ENCODE assay signal across 11 cellular contexts in genomic region chr16:23734341-23734893, GRCh38. TPM values are rescaled to one million over a fixed set of nuclear protein-coding genes. Genes with fewer than 3 reads are reported as not detected.
"Had no signal": no experiment of that assay in that cellular context is flagged by ENCODE, and none has a peak within 500 bp of the region (broad histone marks: within the 10 kb centered on the region; RNA-seq: fewer than 3 reads in every experiment).

No MANE protein-coding gene starts in this region.

RNA-seq across cellular contexts. Expression of gene CHP2, which starts 20.4 kb away (rescaled TPM):
- total RNA-seq: activated CD4-positive, alpha-beta T cell treated with anti-CD3 and anti-CD28 coated beads for 36 hours; activated CD4-positive, alpha-beta T cell treated with anti-CD3 and anti-CD28 coated beads, Interleukin-2, amount 10 ng/mL, durations not matched to agents 7 days and 5 days; activated CD8-positive, alpha-beta T cell treated with anti-CD3 and anti-CD28 coated beads, Interleukin-2, amount 10 ng/mL, durations not matched to agents 7 days and 5 days; activated naive CD8-positive, alpha-beta T cell treated with anti-CD3 and anti-CD28 coated beads, Interleukin-2, amount 10 ng/mL, durations not matched to agents 7 days and 5 days; activated T-helper 2 cell treated with anti-CD3 and anti-CD28 coated beads, Interferon-gamma antibody, Interleukin-2, Interleukin-4, amounts not matched to agents 10 μg/mL and 5 μg/mL and 100 μg/mL, durations not matched to agents 14 hours and 24 hours and 36 hours; ascending aorta; cardiac muscle cell; chondrocyte; SJSA1; T-cell; T-helper 17 cell had no signal
- polyA plus RNA-seq: cardiac muscle cell had no signal

RNA-seq across cellular contexts. Expression of gene ERN2, which starts 21.4 kb away (rescaled TPM):
- total RNA-seq: activated CD4-positive, alpha-beta T cell treated with anti-CD3 and anti-CD28 coated beads for 36 hours; activated CD4-positive, alpha-beta T cell treated with anti-CD3 and anti-CD28 coated beads, Interleukin-2, amount 10 ng/mL, durations not matched to agents 7 days and 5 days; activated CD8-positive, alpha-beta T cell treated with anti-CD3 and anti-CD28 coated beads, Interleukin-2, amount 10 ng/mL, durations not matched to agents 7 days and 5 days; activated naive CD8-positive, alpha-beta T cell treated with anti-CD3 and anti-CD28 coated beads, Interleukin-2, amount 10 ng/mL, durations not matched to agents 7 days and 5 days; activated T-helper 2 cell treated with anti-CD3 and anti-CD28 coated beads, Interferon-gamma antibody, Interleukin-2, Interleukin-4, amounts not matched to agents 10 μg/mL and 5 μg/mL and 100 μg/mL, durations not matched to agents 14 hours and 24 hours and 36 hours; ascending aorta; chondrocyte; SJSA1; T-helper 17 cell had no signal
